In the genomic region with DNA sequence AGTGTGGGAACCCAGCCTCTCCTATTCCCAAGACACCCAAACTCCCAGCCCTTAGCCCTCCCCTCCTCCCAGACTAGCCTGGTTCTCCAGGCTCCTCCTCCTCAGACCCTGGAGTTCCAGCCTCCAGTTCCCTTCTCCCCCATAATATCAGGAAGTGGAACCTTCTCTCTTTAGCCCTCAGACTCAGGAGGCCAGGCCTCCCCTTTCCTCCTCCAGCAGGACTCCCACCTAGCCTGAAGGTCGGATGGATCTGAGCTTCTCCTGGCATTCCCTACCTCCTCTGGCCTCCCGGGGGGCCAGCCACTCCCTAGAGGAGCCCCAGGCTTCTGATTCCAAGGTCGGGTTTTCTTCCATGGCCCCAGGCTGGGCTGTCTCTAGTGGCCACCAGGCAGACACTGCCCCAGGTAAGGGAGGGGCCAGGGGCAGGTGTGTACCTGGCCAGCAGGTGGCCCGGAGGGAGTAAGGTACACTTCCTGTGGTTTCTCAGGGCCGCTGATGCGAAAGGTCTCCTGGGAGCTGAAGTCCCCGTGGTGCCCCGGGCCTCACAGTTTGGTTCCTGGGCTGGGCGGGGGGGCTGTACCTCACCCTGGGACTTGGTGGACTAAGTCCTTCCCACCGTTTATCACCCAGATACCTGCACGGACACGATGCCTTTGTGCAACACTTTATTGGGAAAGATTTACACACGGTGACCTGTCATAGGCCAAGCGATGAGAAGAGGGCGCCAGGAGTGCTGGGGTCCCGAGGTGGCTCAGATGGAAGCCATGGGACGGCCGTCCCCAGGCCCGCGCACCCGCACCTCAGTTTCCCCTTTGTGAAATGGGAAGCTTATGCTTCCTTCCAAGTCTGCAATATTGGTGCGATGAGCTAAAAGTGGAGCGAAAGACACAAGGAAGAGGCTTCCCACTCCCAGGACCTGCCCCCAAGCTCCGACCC, we compare ENCODE assay signal across 10 cellular contexts. TPM values are rescaled to one million over a fixed set of nuclear protein-coding genes. Genes with fewer than 3 reads are reported as not detected.
DNase-seq lines count a peak whose midpoint lies in the region; ATAC-seq, FAIRE-seq and TF ChIP-seq lines count a peak whose summit lies in the region.
"Had no signal": no experiment of that assay in that cellular context is flagged by ENCODE, and none has a peak within 500 bp of the region (broad histone marks: within the 10 kb centered on the region; RNA-seq: fewer than 3 reads in every experiment).

A gene with protein sequence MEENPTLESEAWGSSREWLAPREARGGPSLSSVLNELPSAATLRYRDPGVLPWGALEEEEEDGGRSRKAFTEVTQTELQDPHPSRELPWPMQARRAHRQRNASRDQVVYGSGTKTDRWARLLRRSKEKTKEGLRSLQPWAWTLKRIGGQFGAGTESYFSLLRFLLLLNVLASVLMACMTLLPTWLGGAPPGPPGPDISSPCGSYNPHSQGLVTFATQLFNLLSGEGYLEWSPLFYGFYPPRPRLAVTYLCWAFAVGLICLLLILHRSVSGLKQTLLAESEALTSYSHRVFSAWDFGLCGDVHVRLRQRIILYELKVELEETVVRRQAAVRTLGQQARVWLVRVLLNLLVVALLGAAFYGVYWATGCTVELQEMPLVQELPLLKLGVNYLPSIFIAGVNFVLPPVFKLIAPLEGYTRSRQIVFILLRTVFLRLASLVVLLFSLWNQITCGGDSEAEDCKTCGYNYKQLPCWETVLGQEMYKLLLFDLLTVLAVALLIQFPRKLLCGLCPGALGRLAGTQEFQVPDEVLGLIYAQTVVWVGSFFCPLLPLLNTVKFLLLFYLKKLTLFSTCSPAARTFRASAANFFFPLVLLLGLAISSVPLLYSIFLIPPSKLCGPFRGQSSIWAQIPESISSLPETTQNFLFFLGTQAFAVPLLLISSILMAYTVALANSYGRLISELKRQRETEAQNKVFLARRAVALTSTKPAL (minus strand): TSS at position 397 of the 936 bp plus-strand sequence. CDS start 43 bp downstream, at position 354.

- DNase-seq in A549 (ENCODE audit: low read depth in 1 of 2, low spot score in 1 of 2), result peak in 1 of 2 experiments; percentile 45
- DNase-seq in Karpas-422, result peak; percentile 77
- DNase-seq in UCSD-AML1 (lab: John Stamatoyannopoulos, UW; ENCODE audit: unreplicated experiment), result peak; percentile 32
- DNase-seq in kidney tubule cell (ENCODE audit: low spot score), result peak; percentile 84
- DNase-seq in NCI-H2227 treated with DMSO at 0.1 percent for 48 hours (lab: John Stamatoyannopoulos, UW), result no peak
- DNase-seq in pons (ENCODE audit: low spot score), result no peak
- no peak for DNase-seq in dermis blood vessel endothelial cell
- DNase-seq: DND-41 had no signal

- TF ChIP-seq RAD21 in A549 (conservative IDR thresholded peaks at IDR 0.05 in 1 of 2, IDR thresholded peaks at IDR 0.05 in 1 of 2), result no peak

- H3K4me2 ChIP-seq in A549 (no peak within 1 kb of the TSS), Karpas-422 (ENCODE audit: low read depth, low read length, poor library complexity, severe bottlenecking) (no peak within 1 kb of the TSS)

- no peak for TF ChIP-seq CTCF in A549 (IDR thresholded peaks at IDR 0.05)

- ATAC-seq in A549 (peak; percentile 42 to 54), GM21515 (IDR thresholded peaks at IDR 0.05; ENCODE audit: unreplicated experiment) (no peak)

- H2AFZ ChIP-seq in Karpas-422 (ENCODE audit: low read length), result no peak within 1 kb of the TSS

- POLR2A ChIA-PET in A549 (lab: Yijun Ruan, JAX), result interaction anchor here (1.2 to 1.9 kb wide), 2 partner anchors 14 to 17 kb away, joined by 3 to 5 read pairs; partner anchors contain the start of gene MBOAT7

- WGBS in A549 (ENCODE audit: missing lambda C conversion rate), result 64% methylated on average over 20 of the region's 24 CpGs

- CTCF ChIA-PET in A549 (lab: Yijun Ruan, JAX), result interaction anchor here (0.6 to 12.1 kb wide), 4 partner anchors 11 to 259 kb away, joined by 3 to 295 read pairs (median 5); partner anchors contain the start of genes MBOAT7 and TSEN34

- peaks cover 18% of the 10 kb centered on the region for H4K20me1 ChIP-seq in Karpas-422 (ENCODE audit: insufficient read depth, low read depth, low read length)

- H3K36me3 ChIP-seq in Karpas-422 (ENCODE audit: insufficient read depth, low read length), result peaks cover 8% of the 10 kb centered on the region

- H3K9me3 ChIP-seq in A549 (no peaks in the 10 kb centered on the region), Karpas-422 (ENCODE audit: low read length) (no peaks in the 10 kb centered on the region)

- H3K79me2 ChIP-seq in Karpas-422 (ENCODE audit: low read length), result no peaks in the 10 kb centered on the region

- no peak for TF ChIP-seq POLR2A in A549 (IDR thresholded peaks at IDR 0.05; ENCODE audit: low read length)

- no peak for FAIRE-seq in A549 (lab: Jason Lieb, UNC)

- H3K27ac ChIP-seq in A549 (peak within 1 kb of the TSS in 1 of 2 experiments; percentile 18; a peak in 2 of 6 replicates), Karpas-422 (ENCODE audit: low read length) (no peak within 1 kb of the TSS)

- H3K4me1 ChIP-seq in A549, result peaks cover 10% of the 10 kb centered on the region; the same call in 2 of the 3 replicates
- peaks cover 13% of the 10 kb centered on the region for H3K4me1 ChIP-seq in Karpas-422 (ENCODE audit: low read length)

- no peak within 1 kb of the TSS for H3K9ac ChIP-seq in Karpas-422 (ENCODE audit: low read length)

- H3K4me3 ChIP-seq in A549 (no peak within 1 kb of the TSS), Karpas-422 (ENCODE audit: low read length) (no peak within 1 kb of the TSS)

- no peaks in the 10 kb centered on the region for H3K9me2 ChIP-seq in Karpas-422 (replicated peaks; ENCODE audit: insufficient read depth, low read length)

- no peaks in the 10 kb centered on the region for H3K27me3 ChIP-seq in Karpas-422 (ENCODE audit: low read length)

- no peak for TF ChIP-seq EP300 in A549 (IDR thresholded peaks at IDR 0.05)

TF ChIP-seq in A549, 52 proteins besides CTCF, POLR2A, EP300 and RAD21 (continues in another document):
- no peak for TF ChIP-seq EHMT2 (IDR thresholded peaks at IDR 0.05; ENCODE audit: low read depth)
- no peak for TF ChIP-seq JUNB (IDR thresholded peaks at IDR 0.05)
- no peak for TF ChIP-seq ESRRA (IDR thresholded peaks at IDR 0.05; ENCODE audit: borderline replicate concordance, low read length)
- TF ChIP-seq, protein P1, sequence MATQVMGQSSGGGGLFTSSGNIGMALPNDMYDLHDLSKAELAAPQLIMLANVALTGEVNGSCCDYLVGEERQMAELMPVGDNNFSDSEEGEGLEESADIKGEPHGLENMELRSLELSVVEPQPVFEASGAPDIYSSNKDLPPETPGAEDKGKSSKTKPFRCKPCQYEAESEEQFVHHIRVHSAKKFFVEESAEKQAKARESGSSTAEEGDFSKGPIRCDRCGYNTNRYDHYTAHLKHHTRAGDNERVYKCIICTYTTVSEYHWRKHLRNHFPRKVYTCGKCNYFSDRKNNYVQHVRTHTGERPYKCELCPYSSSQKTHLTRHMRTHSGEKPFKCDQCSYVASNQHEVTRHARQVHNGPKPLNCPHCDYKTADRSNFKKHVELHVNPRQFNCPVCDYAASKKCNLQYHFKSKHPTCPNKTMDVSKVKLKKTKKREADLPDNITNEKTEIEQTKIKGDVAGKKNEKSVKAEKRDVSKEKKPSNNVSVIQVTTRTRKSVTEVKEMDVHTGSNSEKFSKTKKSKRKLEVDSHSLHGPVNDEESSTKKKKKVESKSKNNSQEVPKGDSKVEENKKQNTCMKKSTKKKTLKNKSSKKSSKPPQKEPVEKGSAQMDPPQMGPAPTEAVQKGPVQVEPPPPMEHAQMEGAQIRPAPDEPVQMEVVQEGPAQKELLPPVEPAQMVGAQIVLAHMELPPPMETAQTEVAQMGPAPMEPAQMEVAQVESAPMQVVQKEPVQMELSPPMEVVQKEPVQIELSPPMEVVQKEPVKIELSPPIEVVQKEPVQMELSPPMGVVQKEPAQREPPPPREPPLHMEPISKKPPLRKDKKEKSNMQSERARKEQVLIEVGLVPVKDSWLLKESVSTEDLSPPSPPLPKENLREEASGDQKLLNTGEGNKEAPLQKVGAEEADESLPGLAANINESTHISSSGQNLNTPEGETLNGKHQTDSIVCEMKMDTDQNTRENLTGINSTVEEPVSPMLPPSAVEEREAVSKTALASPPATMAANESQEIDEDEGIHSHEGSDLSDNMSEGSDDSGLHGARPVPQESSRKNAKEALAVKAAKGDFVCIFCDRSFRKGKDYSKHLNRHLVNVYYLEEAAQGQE (IDR thresholded peaks at IDR 0.05), result no peak
- TF ChIP-seq TP53 (CRISPR knock-in tag; IDR thresholded peaks at IDR 0.05), result no peak
- no peak for TF ChIP-seq CHD4 (IDR thresholded peaks at IDR 0.05; ENCODE audit: borderline replicate concordance)
- TF ChIP-seq NFE2L2 (conservative IDR thresholded peaks at IDR 0.05; ENCODE audit: low read length), result no peak
- no peak for TF ChIP-seq HOXB13 (CRISPR knock-in tag; IDR thresholded peaks at IDR 0.05; ENCODE audit: low read depth)
- no peak for TF ChIP-seq GATA3 (IDR thresholded peaks at IDR 0.05; ENCODE audit: borderline replicate concordance)
- TF ChIP-seq CBX2 (IDR thresholded peaks at IDR 0.05; ENCODE audit: borderline replicate concordance, low read depth), result no peak
- TF ChIP-seq MYC (IDR thresholded peaks at IDR 0.05; ENCODE audit: borderline replicate concordance, low read length), result no peak
- TF ChIP-seq KDM5A (IDR thresholded peaks at IDR 0.05), result no peak
- TF ChIP-seq NPAS2 (CRISPR knock-in tag; IDR thresholded peaks at IDR 0.05; ENCODE audit: borderline replicate concordance), result no peak
- no peak for TF ChIP-seq RNF2 (IDR thresholded peaks at IDR 0.05; ENCODE audit: borderline replicate concordance, low read depth)
- no peak for TF ChIP-seq ELK1 (IDR thresholded peaks at IDR 0.05; ENCODE audit: low read depth, low read length)
- TF ChIP-seq JUN (IDR thresholded peaks at IDR 0.05), result no peak; a peak in 1 of 5 replicates

RNA-seq across cellular contexts. Expression of the gene that starts here (rescaled TPM):
- polyA plus RNA-seq in A549 (2011; rRNA removed) (0.61 and 0.84 TPM in 2 replicates), A549 (2017; fragmentation: RNase III; extraction: RNeasy Plus Mini Kit Qiagen cat#74134 plus additional on column Dnase treatment) (0.85 to 1.5 TPM (median 1.2 TPM) in 3 replicates)
- 0.93 and 1.1 TPM in 2 replicates for polyA plus RNA-seq in A549 (2012; cell fraction: cytosol; rRNA removed)
- 2.6 and 2.9 TPM in 2 replicates for polyA plus RNA-seq in A549 (2012; cell fraction: nucleus; rRNA removed)
- polyA minus RNA-seq in A549 (2011; rRNA and poly(A)+ RNA removed), result 0.15 and 0.29 TPM in 2 replicates
- 6.2 TPM in 1 of 2 replicates, not detected in the other for total RNA-seq in Karpas-422 (2014; rRNA removed; shearing (Covaris generic); ENCODE audit: low replicate concordance)
- total RNA-seq in dermis blood vessel endothelial cell, result 0.14 and 0.68 TPM in 2 replicates
- total RNA-seq: lung microvascular endothelial cell had no signal

Comparison
In these comparisons a context has a peak if more than half of its experiments do, and no peak if none do; other contexts are left out.
1. DNase-seq: peak in Karpas-422 (single experiment), UCSD-AML1 (single experiment) and kidney tubule cell (single experiment); none in NCI-H2227 treated with DMSO at 0.1 percent for 48 hours (single experiment), pons (single experiment) and dermis blood vessel endothelial cell (single experiment).